In genomic region chr10:79027147-79028055, GRCh38 we compare ENCODE assay signal across 1 cellular context.
TF ChIP-seq lines count a peak whose summit lies in the region.

No MANE protein-coding gene starts in this region.

TF ChIP-seq in K562, 482 proteins besides CTCF, POLR2A, EP300 and RAD21 (continued from another document):
- 0 out of 2 replicates have a peak, but pooled peaks have one; percentile 40 for TF ChIP-seq ELK1 (CRISPR knock-in tag; IDR thresholded peaks at IDR 0.05)
- peak; percentile 78 for TF ChIP-seq SMAD4 (CRISPR knock-in tag; conservative IDR thresholded peaks at IDR 0.05)
- TF ChIP-seq SAP30 (IDR thresholded peaks at IDR 0.05; ENCODE audit: borderline replicate concordance, insufficient read depth, low read depth, low read length, poor library complexity, severe bottlenecking), result no peak
- no peak for TF ChIP-seq ZFP30 (CRISPR knock-in tag; IDR thresholded peaks at IDR 0.05; ENCODE audit: borderline replicate concordance)
- TF ChIP-seq ZNF217 (CRISPR knock-in tag; IDR thresholded peaks at IDR 0.05), result no peak
- no peak for TF ChIP-seq NFE2 (IDR thresholded peaks at IDR 0.05; ENCODE audit: low read depth)
- TF ChIP-seq MTF1 (CRISPR knock-in tag; IDR thresholded peaks at IDR 0.05; ENCODE audit: borderline replicate concordance), result no peak
- TF ChIP-seq KDM1A (IDR thresholded peaks at IDR 0.05), result peak; percentile 68 to 72; a peak in 2 of 4 replicates
- no peak for TF ChIP-seq HMGXB4 (CRISPR knock-in tag; IDR thresholded peaks at IDR 0.05)
- no peak for TF ChIP-seq TCF7 (IDR thresholded peaks at IDR 0.05; ENCODE audit: borderline replicate concordance)
- TF ChIP-seq CC2D1A (IDR thresholded peaks at IDR 0.05), result peak; percentile 42; the same call in 1 of the 2 replicates
- peak; percentile 25; the same call in 1 of the 2 replicates for TF ChIP-seq ZKSCAN1 (IDR thresholded peaks at IDR 0.05; ENCODE audit: low read depth, low read length)
- TF ChIP-seq MEIS2 (IDR thresholded peaks at IDR 0.05; ENCODE audit: partially characterized antibody), result peak; percentile 72
- TF ChIP-seq ZNF740 (CRISPR knock-in tag; IDR thresholded peaks at IDR 0.05), result peak; percentile 79; the same call in 1 of the 2 replicates
- TF ChIP-seq ZNF740 (tag; IDR thresholded peaks at IDR 0.05), result no peak
- TF ChIP-seq GTF3C2 (IDR thresholded peaks at IDR 0.05; ENCODE audit: borderline replicate concordance, extremely low read depth, insufficient read length), result no peak
- TF ChIP-seq ZMIZ1 (IDR thresholded peaks at IDR 0.05; ENCODE audit: low read depth in 2 of 2, low read length in 2 of 2), result peak in 1 of 2 experiments; percentile 80; a peak in 2 of 4 replicates
- TF ChIP-seq ZNF592 (IDR thresholded peaks at IDR 0.05), result no peak
- TF ChIP-seq NR2C2 (CRISPR knock-in tag; IDR thresholded peaks at IDR 0.05), result no peak
- TF ChIP-seq NR2C2 (tag; IDR thresholded peaks at IDR 0.05), result no peak
- TF ChIP-seq MLLT1 (IDR thresholded peaks at IDR 0.05), result peak in 1 of 2 experiments; percentile 88; a peak in 2 of 4 replicates
- 0 out of 2 replicates have a peak, but pooled peaks have one; percentile 13 for TF ChIP-seq ZNF197 (CRISPR knock-in tag; IDR thresholded peaks at IDR 0.05; ENCODE audit: low read depth)
- TF ChIP-seq NONO (IDR thresholded peaks at IDR 0.05; ENCODE audit: low read depth in 2 of 2, low read length in 1 of 2), result peak in 1 of 2 experiments; percentile 54; a peak in 1 of 4 replicates
- 0 out of 2 replicates have a peak, but pooled peaks have one; percentile 24 for TF ChIP-seq FOXP4 (CRISPR knock-in tag; IDR thresholded peaks at IDR 0.05; ENCODE audit: borderline replicate concordance)
- TF ChIP-seq PKNOX1 (IDR thresholded peaks at IDR 0.05), result peak; percentile 76
- TF ChIP-seq ZFP91 (CRISPR knock-in tag; IDR thresholded peaks at IDR 0.05), result no peak
- peak; percentile 68; the same call in 1 of the 2 replicates for TF ChIP-seq KLF13 (tag; IDR thresholded peaks at IDR 0.05; ENCODE audit: borderline replicate concordance, low read depth)
- peak; percentile 29; the same call in 1 of the 2 replicates for TF ChIP-seq FOSL1 (tag; conservative IDR thresholded peaks at IDR 0.05)
- peak; percentile 63; the same call in 1 of the 2 replicates for TF ChIP-seq MBD2 (IDR thresholded peaks at IDR 0.05; ENCODE audit: borderline replicate concordance, low read depth)
- peak; percentile 74; the same call in 1 of the 2 replicates for TF ChIP-seq MYNN (IDR thresholded peaks at IDR 0.05)
- no peak for TF ChIP-seq MYNN (CRISPR knock-in tag; IDR thresholded peaks at IDR 0.05)
- no peak for TF ChIP-seq SP1 (CRISPR knock-in tag; IDR thresholded peaks at IDR 0.05)
